ENCODE assay signal across 11 cellular contexts in the genomic region with DNA sequence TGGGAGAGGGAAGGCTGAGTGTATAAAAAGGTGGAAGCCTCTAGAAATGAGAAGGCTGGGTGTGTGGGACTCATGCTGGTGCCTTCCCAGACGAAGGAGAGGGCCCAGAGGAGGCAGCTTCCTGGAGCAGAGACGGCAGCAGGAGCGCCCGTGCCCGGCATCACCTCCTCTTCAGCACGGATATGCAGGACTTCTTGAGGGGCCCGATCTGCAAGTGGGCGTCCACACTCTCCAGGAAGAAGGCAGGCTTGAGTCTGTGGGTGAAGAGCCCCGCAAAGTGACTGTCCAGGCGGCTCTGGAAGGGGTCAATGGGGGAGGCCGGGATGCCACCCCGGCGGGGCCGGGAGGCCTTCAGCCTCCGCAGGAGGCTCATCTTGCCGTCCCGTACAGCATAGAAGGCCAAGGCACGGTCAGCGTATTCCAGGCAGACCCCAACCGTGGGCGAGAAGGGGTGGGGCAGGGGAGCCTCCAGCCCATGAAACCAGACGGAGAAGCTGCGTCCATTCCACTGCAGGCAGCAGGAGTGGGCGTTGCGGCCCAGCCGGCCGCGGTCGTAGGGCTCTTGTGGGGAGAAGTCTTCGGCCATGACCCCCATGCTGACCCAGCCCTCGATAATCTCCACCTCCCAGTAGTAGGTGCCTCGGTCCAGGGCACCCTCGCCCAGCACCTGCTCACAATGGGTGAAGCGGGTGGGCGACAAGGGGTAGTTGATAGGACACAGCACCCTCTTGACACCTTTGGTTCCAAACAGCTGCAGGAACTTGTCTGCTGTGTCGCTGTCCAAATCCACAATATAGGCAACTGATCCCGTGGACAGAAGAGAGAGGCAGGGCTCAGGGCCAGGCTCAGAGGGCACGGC. TPM values are rescaled to one million over a fixed set of nuclear protein-coding genes. Genes with fewer than 3 reads are reported as not detected.
DNase-seq lines count a peak whose midpoint lies in the region; ATAC-seq and TF ChIP-seq lines count a peak whose summit lies in the region.
"Had no signal": no experiment of that assay in that cellular context is flagged by ENCODE, and none has a peak within 500 bp of the region (broad histone marks: within the 10 kb centered on the region; RNA-seq: fewer than 3 reads in every experiment).

No MANE protein-coding gene starts in this region.

- no peak overlapping the region for H3K4ac ChIP-seq in neuronal stem cell (ENCODE audit: low read length)

- H3K4me2 ChIP-seq in neuronal stem cell (ENCODE audit: insufficient read depth, low read length, poor library complexity, severe bottlenecking) = no peak overlapping the region
- H3K4me2 ChIP-seq: neural progenitor cell had no signal

- H3K36me3 ChIP-seq in breast epithelium (no peaks in the 10 kb centered on the region), neuronal stem cell (replicated peaks in 1 of 2; ENCODE audit: control insufficient read depth in 2 of 2, insufficient read depth in 2 of 2, low read length in 2 of 2) (no peaks in the 10 kb centered on the region)
- H3K36me3 ChIP-seq: neural progenitor cell had no signal

- H3K4me3 ChIP-seq in breast epithelium = no peak overlapping the region
- H3K4me3 ChIP-seq in neuronal stem cell (ENCODE audit: low read length in 2 of 2) = no peak overlapping the region
- H3K4me3 ChIP-seq: neural progenitor cell had no signal

- peak overlapping the region; percentile 90 for H2AK5ac ChIP-seq in neuronal stem cell (ENCODE audit: low read depth, low read length)

- peak overlapping the region; percentile 94 for H2BK15ac ChIP-seq in neuronal stem cell (ENCODE audit: low read length)

- no peak for TF ChIP-seq CTCF in breast epithelium (IDR thresholded peaks at IDR 0.05)

- H2BK12ac ChIP-seq in neuronal stem cell (ENCODE audit: low read length) = no peak overlapping the region

- H3K18ac ChIP-seq in neuronal stem cell (ENCODE audit: low read length) = no peak overlapping the region

- no peaks in the 10 kb centered on the region for H3K9me3 ChIP-seq in breast epithelium
- no peaks in the 10 kb centered on the region for H3K9me3 ChIP-seq in neuronal stem cell (replicated peaks in 1 of 2; ENCODE audit: control insufficient read depth in 2 of 2, insufficient read depth in 1 of 2, low read depth in 1 of 2, low read length in 2 of 2)

- ATAC-seq in left ventricle myocardium superior (no peak), HG03139 (IDR thresholded peaks at IDR 0.05; ENCODE audit: unreplicated experiment) (no peak), GM21390 (IDR thresholded peaks at IDR 0.05; ENCODE audit: unreplicated experiment) (no peak)

- peaks cover 15 to 43% of the 10 kb centered on the region in 2 donors for H3K4me1 ChIP-seq in breast epithelium
- peaks cover 7 to 14% of the 10 kb centered on the region in 2 donors for H3K4me1 ChIP-seq in neuronal stem cell (ENCODE audit: control insufficient read depth in 2 of 2, insufficient read depth in 1 of 2, low read depth in 1 of 2, low read length in 2 of 2)

- DNase-seq in left ventricle myocardium superior = peak; percentile 31
- DNase-seq in cardiac septum (ENCODE audit: low spot score) = no peak
- DNase-seq in breast epithelium (ENCODE audit: low spot score in 2 of 2) = no peak
- DNase-seq in neuronal stem cell (ENCODE audit: low spot score) = no peak
- no peak for DNase-seq in NCI-H1436 (lab: John Stamatoyannopoulos, UW)
- DNase-seq in mesenteric fat pad (ENCODE audit: low spot score) = no peak
- DNase-seq: kidney glomerular epithelial cell; stimulated activated CD4-positive, alpha-beta T cell treated with anti-CD3 and anti-CD28 coated beads, Interleukin-12 subunit alpha, Interleukin-12 subunit beta, amount 100 ng/mL, for 4 hours had no signal

- no peak overlapping the region for H2AFZ ChIP-seq in neuronal stem cell (ENCODE audit: low read length)
- H2AFZ ChIP-seq: neural progenitor cell had no signal

- intact Hi-C loops in left ventricle myocardium superior (cut with micrococcal nuclease) = no loop called here
- intact Hi-C loops in cardiac septum (cut with DNase I) = no loop called here
- intact Hi-C loops in breast epithelium (cut with DNase I; ENCODE audit: low total_unique reads) = no loop called here

- TF ChIP-seq POLR2A in breast epithelium (IDR thresholded peaks at IDR 0.05) = no peak

- peak overlapping the region; percentile 95 to 97 for H3K27ac ChIP-seq in breast epithelium
- no peak overlapping the region for H3K27ac ChIP-seq in neuronal stem cell (replicated peaks; ENCODE audit: low read length)
- H3K27ac ChIP-seq: neural progenitor cell had no signal

- no peak overlapping the region for H3K14ac ChIP-seq in neuronal stem cell (ENCODE audit: low read length)

- no peaks in the 10 kb centered on the region for H3K27me3 ChIP-seq in breast epithelium
- H3K27me3 ChIP-seq in neuronal stem cell (ENCODE audit: control insufficient read depth in 3 of 3, insufficient read depth in 3 of 3, low read depth in 1 of 3, low read length in 3 of 3) = peaks cover 14 to 60% (median 37%) of the 10 kb centered on the region in 3 experiments

- no peak overlapping the region for H3K9ac ChIP-seq in neuronal stem cell (ENCODE audit: low read depth, low read length, poor library complexity)
- H3K9ac ChIP-seq: neural progenitor cell had no signal

- H3K23ac ChIP-seq in neuronal stem cell (ENCODE audit: low read depth, low read length, poor library complexity) = no peak overlapping the region

- no CpG with 5 or more reads among the region's 38 CpGs for WGBS in neuronal stem cell (ENCODE audit: extremely low coverage in 2 of 2, insufficient read length in 2 of 2, insufficient replicate concordance in 1 of 2), 2 donors

- H2BK120ac ChIP-seq in neuronal stem cell (ENCODE audit: low read depth, low read length) = no peak overlapping the region

- H4K8ac ChIP-seq in neuronal stem cell (ENCODE audit: low read depth, low read length) = no peak overlapping the region

- peak overlapping the region; percentile 22 for H2BK5ac ChIP-seq in neuronal stem cell (ENCODE audit: low read length)

- H3K79me1 ChIP-seq in neuronal stem cell (ENCODE audit: low read depth, low read length) = no peaks in the 10 kb centered on the region

- H4K91ac ChIP-seq in neuronal stem cell (ENCODE audit: low read depth, low read length, poor library complexity) = no peak overlapping the region

RNA-seq across cellular contexts. Expression of gene TRIM47, which starts 3.8 kb away (rescaled TPM):
- total RNA-seq in left ventricle myocardium superior (24.4 TPM), cardiac septum (39.5 TPM), breast epithelium (10 to 100 TPM; 15.4 to 26.1 (median 23.3) TPM), mesenteric fat pad (35.7 TPM)
- 1.2 TPM for polyA plus RNA-seq in neuronal stem cell (2013, experiment 1 of 2)
- polyA plus RNA-seq in neuronal stem cell (2013, experiment 2 of 2) = 0.68 TPM

RNA-seq across cellular contexts. Expression of gene WBP2, which starts 19.4 kb away (rescaled TPM):
- total RNA-seq in left ventricle myocardium superior (152 TPM), cardiac septum (129 TPM), breast epithelium (10 to 100 TPM; 44.9 to 63.2 (median 62.9) TPM), mesenteric fat pad (125 TPM)
- 80.4 TPM for polyA plus RNA-seq in neuronal stem cell (2013, experiment 1 of 2)
- 79.8 TPM for polyA plus RNA-seq in neuronal stem cell (2013, experiment 2 of 2)

RNA-seq across cellular contexts. Expression of gene TRIM65, which starts 22.2 kb away (rescaled TPM):
- total RNA-seq in left ventricle myocardium superior (11.4 TPM), cardiac septum (12.1 TPM), breast epithelium (10 to 100 TPM; 16.7 to 28.8 (median 23.3) TPM), mesenteric fat pad (20.9 TPM)
- 15.8 TPM for polyA plus RNA-seq in neuronal stem cell (2013, experiment 1 of 2)
- polyA plus RNA-seq in neuronal stem cell (2013, experiment 2 of 2) = 14.6 TPM

RNA-seq across cellular contexts. Expression of gene MRPL38, which starts 30.1 kb away (rescaled TPM):
- 124 TPM for total RNA-seq in left ventricle myocardium superior
- total RNA-seq in cardiac septum = 76.3 TPM
- 10 to 100 TPM; 29.4 to 39.0 (median 36.6) TPM for total RNA-seq in breast epithelium
- polyA plus RNA-seq in neuronal stem cell (2013, experiment 1 of 2) = 48.0 TPM
- polyA plus RNA-seq in neuronal stem cell (2013, experiment 2 of 2) = 48.3 TPM
- 70.8 TPM for total RNA-seq in mesenteric fat pad

RNA-seq across cellular contexts. Expression of gene UNC13D, which starts 30.3 kb away (rescaled TPM):
- total RNA-seq in left ventricle myocardium superior = 8.6 TPM
- 7.9 TPM for total RNA-seq in cardiac septum
- 10 to 100 TPM in 1 of 3 donors, 1 to 10 TPM in 2; 5.6 to 15.5 (median 8.5) TPM for total RNA-seq in breast epithelium
- polyA plus RNA-seq in neuronal stem cell (2013, experiment 1 of 2) = 1.4 TPM
- polyA plus RNA-seq in neuronal stem cell (2013, experiment 2 of 2) = 0.90 TPM
- 12.8 TPM for total RNA-seq in mesenteric fat pad
